ENCODE assay signal across 1 cellular context in genomic region chr18:3623769-3624545, GRCh38.
TF ChIP-seq lines count a peak whose summit lies in the region.

No MANE protein-coding gene starts in this region.

TF ChIP-seq in HepG2, 621 proteins besides CTCF, POLR2A, EP300 and RAD21 (continued from another document and continues in another):
- TF ChIP-seq DR1 (CRISPR knock-in tag; IDR thresholded peaks at IDR 0.05) (peak; percentile 78), ZBTB44 (CRISPR knock-in tag; IDR thresholded peaks at IDR 0.05) (no peak), SKIL (CRISPR knock-in tag; IDR thresholded peaks at IDR 0.05; ENCODE audit: borderline replicate concordance) (peak; percentile 98), HBP1 (CRISPR knock-in tag; IDR thresholded peaks at IDR 0.05; ENCODE audit: low read depth) (peak; percentile 83), NCOA2 (CRISPR knock-in tag; IDR thresholded peaks at IDR 0.05) (peak; percentile 79), ATF6 (CRISPR knock-in tag; conservative IDR thresholded peaks at IDR 0.05) (no peak), ELF3 (CRISPR knock-in tag; IDR thresholded peaks at IDR 0.05) (peak; percentile 87), ZNF547 (CRISPR knock-in tag; IDR thresholded peaks at IDR 0.05) (peak; percentile 34; the same call in 1 of the 2 replicates), SSRP1 (CRISPR knock-in tag; IDR thresholded peaks at IDR 0.05) (peak; percentile 88; the same call in 1 of the 2 replicates), ZNF337 (CRISPR knock-in tag; IDR thresholded peaks at IDR 0.05; ENCODE audit: borderline replicate concordance, low read depth) (peak; percentile 70; the same call in 1 of the 2 replicates), FIP1L1 (IDR thresholded peaks at IDR 0.05; ENCODE audit: borderline replicate concordance, insufficient read depth, low read depth, low read length) (0 out of 2 replicates have a peak, but pooled peaks have one; percentile 50), ZFP37 (CRISPR knock-in tag; IDR thresholded peaks at IDR 0.05; ENCODE audit: borderline replicate concordance) (peak; percentile 31; the same call in 1 of the 2 replicates), NBN (conservative IDR thresholded peaks at IDR 0.05) (no peak), THRA (CRISPR knock-in tag; IDR thresholded peaks at IDR 0.05; ENCODE audit: borderline replicate concordance) (peak; percentile 93), PRDM10 (CRISPR knock-in tag; IDR thresholded peaks at IDR 0.05; ENCODE audit: low read depth) (0 out of 2 replicates have a peak, but pooled peaks have one; percentile 45), ZNF460 (CRISPR knock-in tag; IDR thresholded peaks at IDR 0.05; ENCODE audit: borderline replicate concordance) (no peak), MYPOP (CRISPR knock-in tag; IDR thresholded peaks at IDR 0.05) (peak; percentile 53; the same call in 1 of the 2 replicates), DMTF1 (CRISPR knock-in tag; IDR thresholded peaks at IDR 0.05) (0 out of 2 replicates have a peak, but pooled peaks have one; percentile 46), ZNF629 (CRISPR knock-in tag; conservative IDR thresholded peaks at IDR 0.05) (peak; percentile 45), YEATS4 (CRISPR knock-in tag; IDR thresholded peaks at IDR 0.05; ENCODE audit: borderline replicate concordance) (peak; percentile 86), ZSCAN31 (CRISPR knock-in tag; IDR thresholded peaks at IDR 0.05; ENCODE audit: low read depth) (peak; percentile 93; the same call in 1 of the 2 replicates), ZMYM2 (CRISPR knock-in tag; IDR thresholded peaks at IDR 0.05) (peak; percentile 77), ZNF30 (CRISPR knock-in tag; IDR thresholded peaks at IDR 0.05) (no peak), BATF2 (CRISPR knock-in tag; IDR thresholded peaks at IDR 0.05) (0 out of 2 replicates have a peak, but pooled peaks have one; percentile 47), MXD4 (CRISPR knock-in tag; IDR thresholded peaks at IDR 0.05) (no peak), CCDC6 (CRISPR knock-in tag; IDR thresholded peaks at IDR 0.05) (peak; percentile 47; the same call in 1 of the 2 replicates), BCL6 (CRISPR knock-in tag; IDR thresholded peaks at IDR 0.05) (peak; percentile 92), ZNF615 (CRISPR knock-in tag; IDR thresholded peaks at IDR 0.05; ENCODE audit: borderline replicate concordance) (no peak), SKI (IDR thresholded peaks at IDR 0.05; ENCODE audit: partially characterized antibody) (peak; percentile 97), CERS6 (CRISPR knock-in tag; IDR thresholded peaks at IDR 0.05) (no peak; the same call in 1 of the 2 replicates), HOMEZ (CRISPR knock-in tag; IDR thresholded peaks at IDR 0.05; ENCODE audit: low read depth) (peak; percentile 68; the same call in 1 of the 2 replicates), SMC3 (IDR thresholded peaks at IDR 0.05; ENCODE audit: low read length) (no peak), HOXA5 (CRISPR knock-in tag; IDR thresholded peaks at IDR 0.05) (0 out of 2 replicates have a peak, but pooled peaks have one; percentile 13), ZFP36L2 (CRISPR knock-in tag; IDR thresholded peaks at IDR 0.05) (no peak), ARNT (IDR thresholded peaks at IDR 0.05) (no peak), NFE2L2 (IDR thresholded peaks at IDR 0.05; ENCODE audit: low read length) (peak; percentile 89; the same call in 1 of the 2 replicates), CHD4 (IDR thresholded peaks at IDR 0.05; ENCODE audit: borderline replicate concordance, low read length) (no peak), ZFP82 (CRISPR knock-in tag; IDR thresholded peaks at IDR 0.05; ENCODE audit: borderline replicate concordance) (no peak), HOXD1 (CRISPR knock-in tag; IDR thresholded peaks at IDR 0.05) (peak; percentile 77), POGZ (CRISPR knock-in tag; IDR thresholded peaks at IDR 0.05) (peak; percentile 86), PCBP1 (IDR thresholded peaks at IDR 0.05; ENCODE audit: borderline replicate concordance, low read depth, low read length) (no peak)
